In the genomic region with DNA sequence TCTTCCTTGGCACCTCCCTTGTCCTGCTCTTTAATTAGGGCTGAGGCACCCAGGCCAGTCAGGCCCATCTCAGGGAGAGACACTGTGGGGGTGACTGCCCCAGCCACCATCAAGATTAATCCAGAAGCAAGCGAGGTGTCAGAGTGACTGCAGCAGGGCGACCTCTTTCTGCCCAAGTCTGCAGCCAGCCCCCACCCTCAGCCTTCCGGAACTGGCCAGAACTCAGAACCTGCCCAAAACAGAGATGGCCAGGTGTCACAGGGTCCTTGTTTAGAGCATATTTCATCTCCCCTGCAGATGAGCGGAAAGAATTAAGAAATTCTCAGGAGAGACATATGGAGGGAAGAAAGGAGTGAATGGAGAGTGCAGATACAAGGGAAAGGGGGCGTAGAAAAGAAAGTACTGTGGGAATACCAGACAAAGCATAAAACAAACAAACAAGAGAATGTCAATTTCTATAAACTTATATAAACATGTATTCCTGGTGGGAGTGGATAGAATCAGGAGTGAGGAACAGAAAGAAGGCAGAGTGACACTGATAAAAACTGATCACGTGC, we compare ENCODE assay signal across 20 cellular contexts.
A peak's percentile ranks its signal among the peaks of the same experiment; 100 is the strongest.
DNase-seq lines count a peak whose midpoint lies in the region; ATAC-seq and TF ChIP-seq lines count a peak whose summit lies in the region.
"Had no signal": no experiment of that assay in that cellular context is flagged by ENCODE, and none has a peak within 500 bp of the region (broad histone marks: within the 10 kb centered on the region; RNA-seq: fewer than 3 reads in every experiment).

No MANE protein-coding gene starts in this region.

- H2AK5ac ChIP-seq in neuronal stem cell (ENCODE audit: low read depth, low read length) = no peak overlapping the region

- DNase-seq in esophagus muscularis mucosa (ENCODE audit: extremely low spot score) (peak; percentile 62), neuronal stem cell (ENCODE audit: low spot score) (no peak), midbrain (lab: John Stamatoyannopoulos, UW) (no peak), dorsolateral prefrontal cortex (no peak)
- DNase-seq in stimulated activated effector memory CD8-positive, alpha-beta T cell treated with anti-CD3 and anti-CD28 coated beads, Interleukin-12 subunit alpha, Interleukin-12 subunit beta, amount 100 ng/mL, for 72 hours (ENCODE audit: low spot score in 2 of 2) = no peak
- no peak for DNase-seq in activated CD4-positive, alpha-beta T cell treated with anti-CD3 and anti-CD28 coated beads for 1 hour
- DNase-seq: AML-193; Caco-2; Calu3; CD4-positive, alpha-beta T cell; CD8-positive, alpha-beta T cell; DMS79 treated with DMSO at 0.1 percent for 48 hours; GF-D8 had no signal

- no peaks in the 10 kb centered on the region for H3K36me3 Mint-ChIP-seq in dendritic cell treated with granulocyte-macrophage colony-stimulating factor and Interleukin-4, amounts not matched to agents 40 ng/mL and 50 ng/mL, for 4 days (ENCODE audit: low read depth)
- no peaks in the 10 kb centered on the region for H3K36me3 Mint-ChIP-seq in stimulated activated effector memory CD8-positive, alpha-beta T cell treated with anti-CD3 and anti-CD28 coated beads, Interleukin-12 subunit alpha, Interleukin-12 subunit beta, amount 100 ng/mL, for 72 hours
- H3K36me3 Mint-ChIP-seq: CD8-positive, alpha-beta T cell had no signal

- H2BK120ac ChIP-seq in neuronal stem cell (ENCODE audit: low read depth, low read length) = no peak overlapping the region

- H2BK5ac ChIP-seq in neuronal stem cell (ENCODE audit: low read length) = no peak overlapping the region

- H3K36me3 ChIP-seq in HEK293 (ENCODE audit: control insufficient read depth in 2 of 2, insufficient read depth in 1 of 2, low read length in 2 of 2) (no peaks in the 10 kb centered on the region), esophagus muscularis mucosa (no peaks in the 10 kb centered on the region), neuronal stem cell (replicated peaks in 1 of 2; ENCODE audit: control insufficient read depth in 2 of 2, insufficient read depth in 2 of 2, low read length in 2 of 2) (no peaks in the 10 kb centered on the region)
- H3K36me3 ChIP-seq: BLaER1 treated with 17β-estradiol and CSF1 and Interleukin-3, amounts not matched to agents 10 nM and 100 nM had no signal

- WGBS in esophagus muscularis mucosa = 95% methylated on average over 6 of the region's 6 CpGs
- WGBS in neuronal stem cell (ENCODE audit: extremely low coverage in 2 of 2, insufficient read length in 2 of 2, insufficient replicate concordance in 1 of 2), 2 donors = no CpG with 5 or more reads among the region's 6 CpGs

- no peak overlapping the region for H3K4ac ChIP-seq in neuronal stem cell (ENCODE audit: low read length)

- H3K79me1 ChIP-seq in neuronal stem cell (ENCODE audit: low read depth, low read length) = no peaks in the 10 kb centered on the region

- CTCF ChIA-PET in HEK293 (lab: Yijun Ruan, JAX) = no interaction called here

- H2BK15ac ChIP-seq in neuronal stem cell (ENCODE audit: low read length) = no peak overlapping the region

- peaks cover 14% of the 10 kb centered on the region for H3K9me3 Mint-ChIP-seq in dendritic cell treated with granulocyte-macrophage colony-stimulating factor and Interleukin-4, amounts not matched to agents 40 ng/mL and 50 ng/mL, for 4 days
- H3K9me3 Mint-ChIP-seq in stimulated activated effector memory CD8-positive, alpha-beta T cell treated with anti-CD3 and anti-CD28 coated beads, Interleukin-12 subunit alpha, Interleukin-12 subunit beta, amount 100 ng/mL, for 72 hours = no peaks in the 10 kb centered on the region

- intact Hi-C loops in dendritic cell treated with granulocyte-macrophage colony-stimulating factor and Interleukin-4, amounts not matched to agents 40 ng/mL and 50 ng/mL, for 4 days (cut with micrococcal nuclease) = loop anchor here (10.0 kb wide), 1 partner anchor 189 kb away; a partner anchor contains a TSS
- intact Hi-C loops in esophagus muscularis mucosa (cut with DNase I) = no loop called here
- intact Hi-C loops in dorsolateral prefrontal cortex (cut with DNase I) = no loop called here

- no peak overlapping the region for H3K4me3 Mint-ChIP-seq in dendritic cell treated with granulocyte-macrophage colony-stimulating factor and Interleukin-4, amounts not matched to agents 40 ng/mL and 50 ng/mL, for 4 days
- H3K4me3 Mint-ChIP-seq in stimulated activated effector memory CD8-positive, alpha-beta T cell treated with anti-CD3 and anti-CD28 coated beads, Interleukin-12 subunit alpha, Interleukin-12 subunit beta, amount 100 ng/mL, for 72 hours = no peak overlapping the region
- H3K4me3 Mint-ChIP-seq: B cell; CD4-positive, alpha-beta T cell; CD8-positive, alpha-beta T cell had no signal

- H3K27me3 ChIP-seq in esophagus muscularis mucosa (no peaks in the 10 kb centered on the region), neuronal stem cell (ENCODE audit: control insufficient read depth in 3 of 3, insufficient read depth in 3 of 3, low read depth in 1 of 3, low read length in 3 of 3) (no peaks in the 10 kb centered on the region), dorsolateral prefrontal cortex (peaks cover 0 to 19% (median 0%) of the 10 kb centered on the region in 45 donors)
- H3K27me3 ChIP-seq: BLaER1 treated with 17β-estradiol and CSF1 and Interleukin-3, amounts not matched to agents 10 nM and 100 nM had no signal

- H3K9ac ChIP-seq in neuronal stem cell (ENCODE audit: low read depth, low read length, poor library complexity) = peak overlapping the region; percentile 24
- H3K9ac ChIP-seq: BLaER1 treated with 17β-estradiol and CSF1 and Interleukin-3, amounts not matched to agents 10 nM and 100 nM had no signal

- no peak overlapping the region for H2AFZ ChIP-seq in neuronal stem cell (ENCODE audit: low read length)

- H3K14ac ChIP-seq in neuronal stem cell (ENCODE audit: low read length) = no peak overlapping the region

- ATAC-seq in stimulated activated effector memory CD8-positive, alpha-beta T cell treated with anti-CD3 and anti-CD28 coated beads, Interleukin-12 subunit alpha, Interleukin-12 subunit beta, amount 100 ng/mL, for 72 hours = no peak
- ATAC-seq: A549; CD8-positive, alpha-beta T cell had no signal

- H3K27me3 Mint-ChIP-seq in dendritic cell treated with granulocyte-macrophage colony-stimulating factor and Interleukin-4, amounts not matched to agents 40 ng/mL and 50 ng/mL, for 4 days = peaks cover 25% of the 10 kb centered on the region
- H3K27me3 Mint-ChIP-seq: B cell had no signal

- H3K27ac ChIP-seq in HEK293 (ENCODE audit: extremely low read depth, low read depth, low read length) (no peak overlapping the region), esophagus muscularis mucosa (replicated peaks in 1 of 4) (no peak overlapping the region), neuronal stem cell (replicated peaks; ENCODE audit: low read length) (no peak overlapping the region), dorsolateral prefrontal cortex (no peak overlapping the region)
- H3K27ac ChIP-seq: 22Rv1; A549; BLaER1 treated with 17β-estradiol and CSF1 and Interleukin-3, amounts not matched to agents 10 nM and 100 nM; C4-2B had no signal

- H2BK12ac ChIP-seq in neuronal stem cell (ENCODE audit: low read length) = peak overlapping the region; percentile 30

- TF ChIP-seq POLR2A in esophagus muscularis mucosa (IDR thresholded peaks at IDR 0.05; ENCODE audit: low read depth) = no peak

- POLR2A ChIA-PET in HEK293 (lab: Yijun Ruan, JAX) = no interaction called here

- H3K4me3 ChIP-seq in HEK293 (ENCODE audit: low read depth, low read length) (no peak overlapping the region), esophagus muscularis mucosa (no peak overlapping the region), neuronal stem cell (ENCODE audit: low read length in 2 of 2) (no peak overlapping the region), dorsolateral prefrontal cortex (no peak overlapping the region)
- H3K4me3 ChIP-seq: A549; BLaER1 treated with 17β-estradiol and CSF1 and Interleukin-3, amounts not matched to agents 10 nM and 100 nM had no signal

- H3K4me1 ChIP-seq in HEK293 (ENCODE audit: control insufficient read depth, insufficient read depth, low read length) (peaks cover 5% of the 10 kb centered on the region; the same call in 1 of the 2 replicates), esophagus muscularis mucosa (peaks cover 2 to 24% (median 22%) of the 10 kb centered on the region in 4 donors), neuronal stem cell (ENCODE audit: control insufficient read depth in 2 of 2, insufficient read depth in 1 of 2, low read depth in 1 of 2, low read length in 2 of 2) (no peaks in the 10 kb centered on the region)
- H3K4me1 ChIP-seq: A549 had no signal

- H3K23ac ChIP-seq in neuronal stem cell (ENCODE audit: low read depth, low read length, poor library complexity) = no peak overlapping the region

- H3K27ac Mint-ChIP-seq in dendritic cell treated with granulocyte-macrophage colony-stimulating factor and Interleukin-4, amounts not matched to agents 40 ng/mL and 50 ng/mL, for 4 days = peak overlapping the region; percentile 58
- H3K27ac Mint-ChIP-seq in stimulated activated effector memory CD8-positive, alpha-beta T cell treated with anti-CD3 and anti-CD28 coated beads, Interleukin-12 subunit alpha, Interleukin-12 subunit beta, amount 100 ng/mL, for 72 hours = no peak overlapping the region
- H3K27ac Mint-ChIP-seq: B cell; CD4-positive, alpha-beta T cell; CD8-positive, alpha-beta T cell had no signal

- H3K4me1 Mint-ChIP-seq in dendritic cell treated with granulocyte-macrophage colony-stimulating factor and Interleukin-4, amounts not matched to agents 40 ng/mL and 50 ng/mL, for 4 days (ENCODE audit: low read depth) = peaks cover 44% of the 10 kb centered on the region
- no peaks in the 10 kb centered on the region for H3K4me1 Mint-ChIP-seq in stimulated activated effector memory CD8-positive, alpha-beta T cell treated with anti-CD3 and anti-CD28 coated beads, Interleukin-12 subunit alpha, Interleukin-12 subunit beta, amount 100 ng/mL, for 72 hours
- H3K4me1 Mint-ChIP-seq: B cell had no signal

- H4K8ac ChIP-seq in neuronal stem cell (ENCODE audit: low read depth, low read length) = no peak overlapping the region

- H3K9me3 ChIP-seq in HEK293 (ENCODE audit: control insufficient read depth, insufficient read depth, low read depth, low read length) (no peaks in the 10 kb centered on the region), esophagus muscularis mucosa (no peaks in the 10 kb centered on the region), neuronal stem cell (replicated peaks in 1 of 2; ENCODE audit: control insufficient read depth in 2 of 2, insufficient read depth in 1 of 2, low read depth in 1 of 2, low read length in 2 of 2) (no peaks in the 10 kb centered on the region)
- H3K9me3 ChIP-seq: A549; BLaER1 treated with 17β-estradiol and CSF1 and Interleukin-3, amounts not matched to agents 10 nM and 100 nM had no signal

- TF ChIP-seq EP300 in esophagus muscularis mucosa (IDR thresholded peaks at IDR 0.05) = no peak

- peak overlapping the region; percentile 44 for H3K18ac ChIP-seq in neuronal stem cell (ENCODE audit: low read length)

- no peak overlapping the region for H4K91ac ChIP-seq in neuronal stem cell (ENCODE audit: low read depth, low read length, poor library complexity)

- H3K4me2 ChIP-seq in neuronal stem cell (ENCODE audit: insufficient read depth, low read length, poor library complexity, severe bottlenecking) = no peak overlapping the region
- H3K4me2 ChIP-seq: A549 had no signal

- no peak for TF ChIP-seq CTCF in HEK293 (tag by site-specific recombination; IDR thresholded peaks at IDR 0.05)
- no peak for TF ChIP-seq CTCF in esophagus muscularis mucosa (IDR thresholded peaks at IDR 0.05)
- no peak for TF ChIP-seq CTCF in dorsolateral prefrontal cortex (IDR thresholded peaks at IDR 0.05 in 54 of 56, conservative IDR thresholded peaks at IDR 0.05 in 2 of 56; ENCODE audit: low read depth in 1 of 56, partially characterized antibody in 56 of 56)
